22 cellular contexts compared by ENCODE assay signal in the genomic region with DNA sequence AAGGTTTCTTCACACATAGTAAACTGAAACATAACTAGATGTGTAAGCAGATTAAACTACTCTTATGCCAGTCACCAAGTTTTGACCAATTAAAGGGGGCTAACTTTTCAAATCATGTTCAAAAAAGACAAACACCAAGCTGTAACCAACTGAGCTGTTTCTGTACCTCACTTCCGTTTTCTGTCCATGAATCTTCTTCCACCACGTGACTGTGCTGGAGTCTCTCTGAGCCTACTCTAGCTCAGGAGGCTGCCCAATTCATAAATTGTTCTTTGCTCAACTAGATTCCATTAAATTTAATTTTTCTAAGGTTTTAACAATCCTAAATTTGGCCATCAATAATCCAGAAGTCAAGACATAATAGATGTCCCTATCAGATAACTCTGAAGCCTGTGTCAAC.
"Had no signal": no experiment of that assay in that cellular context is flagged by ENCODE, and none has a peak within 500 bp of the region (broad histone marks: within the 10 kb centered on the region; RNA-seq: fewer than 3 reads in every experiment).

No MANE protein-coding gene starts in this region.

- H3K27ac Mint-ChIP-seq: IgD-negative memory B cell had no signal

- H3K4me3 Mint-ChIP-seq: IgD-negative memory B cell had no signal

- H3K4me2 ChIP-seq: PC-9 had no signal

- H3K27me3 ChIP-seq: MG63, Peyer's patch, SJCRH30 had no signal

- H3K4me3 ChIP-seq: MG63, PC-9, Peyer's patch, SJCRH30 had no signal

- H3K4me1 Mint-ChIP-seq: IgD-negative memory B cell had no signal

- H3K4me1 ChIP-seq: Peyer's patch, SJCRH30 had no signal

- H3K36me3 ChIP-seq: MG63, Peyer's patch, SJCRH30 had no signal

- ATAC-seq: HepG2, Right ventricle myocardium inferior, SK-N-SH treated with all-trans-retinoic acid at 6 μM for 48 hours had no signal

- H3K9me3 ChIP-seq: MG63, Peyer's patch, SJCRH30 had no signal

- H3K27ac ChIP-seq: PC-9, Peyer's patch, SJCRH30 had no signal

- DNase-seq: KBM-7, MG63, NCI-H1092, NCI-H1105 treated with DMSO at 0.1 percent for 48 hours, NCI-H1417 treated with DMSO at 0.1 percent for 48 hours, NCI-H146, NCI-H1694 treated with DMSO at 0.1 percent for 48 hours, NCI-H1930, NCI-H2081, NCI-H2107, NCI-H2227 treated with DMSO at 0.1 percent for 48 hours, NCI-H524, NCI-H526 treated with DMSO at 0.1 percent for 48 hours, NCI-H748 treated with DMSO at 0.1 percent for 48 hours, PC-9, Peyer's patch, SHP77 treated with DMSO at 0.1 percent for 48 hours, SJCRH30 had no signal

- H2AFZ ChIP-seq: PC-9 had no signal
